Comparison of ENCODE assay signal across 8 cellular contexts in the genomic region with DNA sequence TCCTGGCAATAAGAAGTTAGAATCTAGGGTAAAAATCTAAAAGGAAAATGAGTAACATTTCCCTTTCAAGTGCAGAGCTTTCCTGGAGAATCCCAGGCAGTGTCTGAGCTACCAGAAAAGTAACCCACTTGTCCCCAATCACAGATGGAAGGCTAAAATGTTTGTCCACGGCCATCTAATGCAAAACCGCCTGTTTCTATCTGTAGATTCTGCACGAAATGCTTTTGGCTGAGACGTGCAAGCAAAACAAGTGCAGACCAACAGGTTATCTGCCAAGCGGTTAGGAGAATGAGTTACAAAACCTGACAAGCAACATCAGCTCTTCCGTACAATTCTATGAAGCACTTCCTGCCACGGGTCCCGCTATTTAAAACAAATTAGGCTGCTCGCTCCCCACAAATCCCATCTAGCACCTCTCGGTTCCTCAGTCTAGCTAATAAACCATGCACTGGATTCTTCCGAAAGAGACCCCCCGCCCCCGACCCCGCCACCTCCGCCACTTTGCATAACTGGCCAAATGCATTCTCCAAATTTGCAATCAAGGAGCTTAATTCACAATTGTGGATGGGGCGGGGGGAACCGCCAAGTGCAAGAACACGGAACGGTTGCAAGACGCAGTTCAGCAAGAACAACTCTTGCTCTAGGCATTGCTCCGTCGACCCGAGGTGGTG. TPM values are rescaled to one million over a fixed set of nuclear protein-coding genes. Genes with fewer than 3 reads are reported as not detected.
DNase-seq lines count a peak whose midpoint lies in the region; ATAC-seq and TF ChIP-seq lines count a peak whose summit lies in the region.

No MANE protein-coding gene starts in this region.

- peak overlapping the region; percentile 96 for H3K4me3 Mint-ChIP-seq in CD8-positive, alpha-beta T cell
- H3K4me3 Mint-ChIP-seq in T-helper 17 cell: peak overlapping the region; percentile 95
- H3K4me3 Mint-ChIP-seq in naive thymus-derived CD8-positive, alpha-beta T cell: peak overlapping the region; percentile 88 to 98 (median 96)

- peak overlapping the region; percentile 83 for H3K4me3 ChIP-seq in CD8-positive, alpha-beta T cell (ENCODE audit: low read depth, low read length)
- H3K4me3 ChIP-seq in HL-60 (replicated peaks; ENCODE audit: insufficient read depth, low read length): peak overlapping the region; percentile 85
- peak overlapping the region; percentile 79 for H3K4me3 ChIP-seq in endocrine pancreas (ENCODE audit: control insufficient read depth, insufficient read depth, low read length)

- H3K27ac ChIP-seq in CD8-positive, alpha-beta T cell (ENCODE audit: low read depth, low read length): peak overlapping the region; percentile 80
- H3K27ac ChIP-seq in HL-60 (replicated peaks): peak overlapping the region; percentile 85

- H3K27me3 Mint-ChIP-seq in CD8-positive, alpha-beta T cell (ENCODE audit: low read depth): no peaks in the 10 kb centered on the region
- H3K27me3 Mint-ChIP-seq in T-helper 17 cell: no peaks in the 10 kb centered on the region
- no peaks in the 10 kb centered on the region for H3K27me3 Mint-ChIP-seq in naive thymus-derived CD8-positive, alpha-beta T cell

- DNase-seq in CD8-positive, alpha-beta T cell: peak in 5 of 7 experiments; percentile 18 to 64 (median 24)
- DNase-seq in HL-60 (ENCODE audit: low read depth in 1 of 2, low spot score in 1 of 2) (peak in 1 of 2 experiments; percentile 66), T-helper 17 cell (peak in 1 of 3 donors; percentile 22), ecto neural progenitor cell (ENCODE audit: low spot score) (no peak), amniotic stem cell (lab: John Stamatoyannopoulos, UW) (no peak)
- DNase-seq in naive thymus-derived CD8-positive, alpha-beta T cell: peak in 5 of 10 donors; percentile 22 to 58 (median 37)

- peak overlapping the region; percentile 77 for H3K9ac ChIP-seq in endocrine pancreas (ENCODE audit: control insufficient read depth, insufficient read depth, low read length)

- CTCF ChIA-PET in CD8-positive, alpha-beta T cell (lab: Charles Lee): interaction anchor here (0.7 to 3.2 kb wide), 15 partner anchors 10 to 159 kb away, joined by 3 to 22 read pairs (median 3); no protein-coding TSS in a partner anchor

- H3K36me3 ChIP-seq in CD8-positive, alpha-beta T cell (ENCODE audit: insufficient read depth, low read length): no peaks in the 10 kb centered on the region
- no peaks in the 10 kb centered on the region for H3K36me3 ChIP-seq in endocrine pancreas (ENCODE audit: control insufficient read depth, insufficient read depth, low read length)

- H3K36me3 Mint-ChIP-seq in CD8-positive, alpha-beta T cell: peaks cover 16% of the 10 kb centered on the region
- peaks cover 3% of the 10 kb centered on the region for H3K36me3 Mint-ChIP-seq in T-helper 17 cell (ENCODE audit: low read depth)
- H3K36me3 Mint-ChIP-seq in naive thymus-derived CD8-positive, alpha-beta T cell: peaks cover 0 to 5% (median 2%) of the 10 kb centered on the region in 3 donors

- no peaks in the 10 kb centered on the region for H3K9me3 Mint-ChIP-seq in CD8-positive, alpha-beta T cell
- no peaks in the 10 kb centered on the region for H3K9me3 Mint-ChIP-seq in naive thymus-derived CD8-positive, alpha-beta T cell

- peaks cover 38% of the 10 kb centered on the region for H3K4me1 ChIP-seq in CD8-positive, alpha-beta T cell (ENCODE audit: insufficient read depth, low read length)
- no peaks in the 10 kb centered on the region for H3K4me1 ChIP-seq in endocrine pancreas (ENCODE audit: control insufficient read depth, insufficient read depth, low read length)

- peak overlapping the region; percentile 96 for H3K27ac Mint-ChIP-seq in CD8-positive, alpha-beta T cell
- H3K27ac Mint-ChIP-seq in T-helper 17 cell: peak overlapping the region; percentile 96
- peak overlapping the region; percentile 84 to 98 (median 96) for H3K27ac Mint-ChIP-seq in naive thymus-derived CD8-positive, alpha-beta T cell

- H3K9me3 ChIP-seq in CD8-positive, alpha-beta T cell (ENCODE audit: low read length): no peaks in the 10 kb centered on the region
- H3K9me3 ChIP-seq in T-helper 17 cell (ENCODE audit: control insufficient read depth, low read length, poor library complexity, severe bottlenecking): no peaks in the 10 kb centered on the region
- H3K9me3 ChIP-seq in endocrine pancreas (ENCODE audit: control insufficient read depth, low read length): no peaks in the 10 kb centered on the region

- peaks cover 60% of the 10 kb centered on the region for H3K4me1 Mint-ChIP-seq in CD8-positive, alpha-beta T cell (ENCODE audit: low read depth)
- H3K4me1 Mint-ChIP-seq in T-helper 17 cell: peaks cover 56% of the 10 kb centered on the region
- H3K4me1 Mint-ChIP-seq in naive thymus-derived CD8-positive, alpha-beta T cell: peaks cover 30 to 59% (median 56%) of the 10 kb centered on the region in 4 donors

- no peak for TF ChIP-seq CTCF in CD8-positive, alpha-beta T cell (IDR thresholded peaks at IDR 0.05)
- TF ChIP-seq CTCF in HL-60 (IDR thresholded peaks at IDR 0.05; ENCODE audit: insufficient read depth, low read length): no peak

- peak; percentile 23 for ATAC-seq in CD8-positive, alpha-beta T cell
- ATAC-seq in GM19372 (IDR thresholded peaks at IDR 0.05; ENCODE audit: low read depth, unreplicated experiment) (peak; percentile 0), T-helper 17 cell (peak; percentile 12)
- peak; percentile 18 to 21 for ATAC-seq in naive thymus-derived CD8-positive, alpha-beta T cell

- POLR2A ChIA-PET in CD8-positive, alpha-beta T cell (lab: Charles Lee): interaction anchor here (0.6 to 4.0 kb wide), 17 partner anchors 10 to 352 kb away, joined by 3 to 57 read pairs (median 5); partner anchors contain the start of gene GSTA4
- POLR2A ChIA-PET in naive thymus-derived CD8-positive, alpha-beta T cell (lab: Charles Lee): interaction anchor here (0.7 to 5.1 kb wide), 22 partner anchors 10 to 198 kb away, joined by 3 to 75 read pairs (median 4); partner anchors contain the start of gene GCLC

- no peaks in the 10 kb centered on the region for H3K27me3 ChIP-seq in CD8-positive, alpha-beta T cell (ENCODE audit: insufficient read depth, low read length)
- H3K27me3 ChIP-seq in HL-60 (ENCODE audit: insufficient read depth, poor library complexity, severe bottlenecking) (no peaks in the 10 kb centered on the region), endocrine pancreas (ENCODE audit: control insufficient read depth, insufficient read depth, low read length) (no peaks in the 10 kb centered on the region)

- intact Hi-C loops in CD8-positive, alpha-beta T cell (cut with DNase I, micrococcal nuclease): loop anchor here (1.0 to 5.0 kb wide), 8 partner anchors 8 to 350 kb away; partner anchors contain the start of genes GCLC (in 2 of the 2), FBXO9 (in 1 of the 2) and GSTA4 (in 1 of the 2)

RNA-seq across cellular contexts. Expression of gene ELOVL5, which starts 1.4 kb away (rescaled TPM):
- total RNA-seq in CD8-positive, alpha-beta T cell: 10 to 100 TPM; 79.1 to 82.7 TPM
- total RNA-seq in T-helper 17 cell: 100 to 1,000 TPM; 121 to 147 TPM
- 10 to 100 TPM; 59.4 to 67.4 TPM for total RNA-seq in naive thymus-derived CD8-positive, alpha-beta T cell
- 10 to 100 TPM; 32.5 to 38.1 (median 33.0) TPM for polyA plus RNA-seq in naive thymus-derived CD8-positive, alpha-beta T cell

Comparison
In these comparisons a context has a peak if more than half of its experiments do, and no peak if none do; other contexts are left out.
1. DNase-seq: peak in CD8-positive, alpha-beta T cell (5 of 7); none in ecto neural progenitor cell (single experiment) and amniotic stem cell (single experiment).
2. Peak in every context shown above with its lines, with median percentiles within 50 percentile points of each other: ATAC-seq, H3K4me3 ChIP-seq, H3K27ac Mint-ChIP-seq and H3K4me3 Mint-ChIP-seq.